Comparison of ENCODE assay signal across 24 cellular contexts in the genomic region with DNA sequence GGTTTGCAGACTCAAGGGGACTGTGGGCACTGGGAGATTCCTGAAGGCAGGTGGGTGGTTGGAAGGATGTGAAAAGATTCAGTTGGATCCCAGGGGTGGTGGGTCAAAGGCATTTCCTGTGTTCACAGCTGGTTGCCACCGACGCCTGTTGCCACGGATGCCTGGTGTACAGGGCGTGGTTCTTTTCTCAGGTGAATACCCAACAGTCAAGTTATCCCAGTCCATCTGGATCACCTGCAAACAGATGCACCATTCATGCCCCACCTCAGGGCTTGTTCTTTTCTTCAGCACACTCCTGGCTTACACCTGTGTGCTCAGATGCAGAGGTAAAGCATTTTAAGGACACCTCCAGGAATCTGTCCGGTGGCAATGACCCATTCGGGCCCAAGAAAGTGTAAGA. TPM values are rescaled to one million over a fixed set of nuclear protein-coding genes. Genes with fewer than 3 reads are reported as not detected.
"Had no signal": no experiment of that assay in that cellular context is flagged by ENCODE, and none has a peak within 500 bp of the region (broad histone marks: within the 10 kb centered on the region; RNA-seq: fewer than 3 reads in every experiment).

No MANE protein-coding gene starts in this region.

- H3K27ac ChIP-seq: epithelial cell of prostate, esophagus muscularis mucosa, gastrocnemius medialis, heart right ventricle, pancreas, prostate gland, spleen, suprapubic skin, thyroid gland, upper lobe of left lung, vagina had no signal

- DNase-seq: effector memory CD8-positive, alpha-beta T cell; gastrocnemius medialis; heart right ventricle; mucosa of descending colon; nucleus accumbens; pancreas; spleen; stimulated activated CD4-positive, alpha-beta T cell treated with anti-CD3 and anti-CD28 coated beads, Interleukin-1b, Interleukin-23, amount 100 ng/mL, for 48 hours; stimulated activated CD4-positive, alpha-beta T cell treated with anti-CD3 and anti-CD28 coated beads, Interleukin-4, amount 100 ng/mL, for 24 hours; stimulated activated naive B cell treated with anti-CD40 and anti-IgM and Interleukin-4, amounts not matched to agents 10 μg/mL and 1 μg/mL and 100 μg/mL, for 72 hours; thyroid gland; upper lobe of left lung had no signal

- H3K4me3 ChIP-seq: esophagus muscularis mucosa, gastrocnemius medialis, heart right ventricle, mucosa of descending colon, pancreas, prostate gland, spleen, suprapubic skin, thyroid gland, upper lobe of left lung, vagina had no signal

- H3K9me3 ChIP-seq: gastrocnemius medialis, mucosa of descending colon, pancreas, prostate gland, thyroid gland, vagina had no signal

- H3K27me3 Mint-ChIP-seq: dendritic cell treated with granulocyte-macrophage colony-stimulating factor and Interleukin-4, amounts not matched to agents 40 ng/mL and 50 ng/mL, for 4 days; effector memory CD8-positive, alpha-beta T cell had no signal

- H3K4me1 Mint-ChIP-seq: naive thymus-derived CD8-positive, alpha-beta T cell; neural crest cell; stimulated activated naive B cell treated with anti-CD40 and anti-IgM and Interleukin-4, amounts not matched to agents 10 μg/mL and 1 μg/mL and 100 μg/mL, for 72 hours had no signal

- ATAC-seq: effector memory CD8-positive, alpha-beta T cell; gastrocnemius medialis; heart right ventricle; left lobe of liver; mucosa of descending colon; naive thymus-derived CD8-positive, alpha-beta T cell; pancreas; sciatic nerve had no signal

- H3K9me3 Mint-ChIP-seq: dendritic cell treated with granulocyte-macrophage colony-stimulating factor and Interleukin-4, amounts not matched to agents 40 ng/mL and 50 ng/mL, for 4 days had no signal

- H3K36me3 Mint-ChIP-seq: naive thymus-derived CD8-positive, alpha-beta T cell; stimulated activated naive B cell treated with anti-CD40 and anti-IgM and Interleukin-4, amounts not matched to agents 10 μg/mL and 1 μg/mL and 100 μg/mL, for 72 hours had no signal

- H3K27me3 ChIP-seq: gastrocnemius medialis, heart right ventricle, pancreas, spleen, suprapubic skin, thyroid gland, upper lobe of left lung, vagina had no signal

- H3K36me3 ChIP-seq: esophagus muscularis mucosa, gastrocnemius medialis, heart right ventricle, pancreas, prostate gland, spleen, suprapubic skin, thyroid gland, upper lobe of left lung, vagina had no signal

- H3K27ac Mint-ChIP-seq: dendritic cell treated with granulocyte-macrophage colony-stimulating factor and Interleukin-4, amounts not matched to agents 40 ng/mL and 50 ng/mL, for 4 days; effector memory CD8-positive, alpha-beta T cell; naive thymus-derived CD8-positive, alpha-beta T cell; stimulated activated naive B cell treated with anti-CD40 and anti-IgM and Interleukin-4, amounts not matched to agents 10 μg/mL and 1 μg/mL and 100 μg/mL, for 72 hours had no signal

- H3K4me3 Mint-ChIP-seq: dendritic cell treated with granulocyte-macrophage colony-stimulating factor and Interleukin-4, amounts not matched to agents 40 ng/mL and 50 ng/mL, for 4 days; effector memory CD8-positive, alpha-beta T cell; naive thymus-derived CD8-positive, alpha-beta T cell; neural crest cell; stimulated activated naive B cell treated with anti-CD40 and anti-IgM and Interleukin-4, amounts not matched to agents 10 μg/mL and 1 μg/mL and 100 μg/mL, for 72 hours had no signal

RNA-seq across cellular contexts. Expression of a gene that starts 55.8 kb away (rescaled TPM):
- total RNA-seq: fibroblast of villous mesenchyme; heart right ventricle; left lobe of liver; naive thymus-derived CD8-positive, alpha-beta T cell; pancreas; prostate gland; renal cortical epithelial cell; spleen; thyroid gland; upper lobe of left lung; vagina had no signal
- polyA plus RNA-seq: heart right ventricle; naive thymus-derived CD8-positive, alpha-beta T cell; pancreas; spleen had no signal
